Comparison of ENCODE assay signal across 13 cellular contexts in genomic region chr5:19988447-19988846, GRCh38. TPM values are rescaled to one million over a fixed set of nuclear protein-coding genes. Genes with fewer than 3 reads are reported as not detected.
DNase-seq lines count a peak whose midpoint lies in the region; ATAC-seq, FAIRE-seq and TF ChIP-seq lines count a peak whose summit lies in the region.
"Had no signal": no experiment of that assay in that cellular context is flagged by ENCODE, and none has a peak within 500 bp of the region (broad histone marks: within the 10 kb centered on the region; RNA-seq: fewer than 3 reads in every experiment).

No MANE protein-coding gene starts in this region.

- ATAC-seq in thoracic aorta (ENCODE audit: insufficient number of reproducible peaks, low FRiP score, low read depth) = no peak
- ATAC-seq: activated CD8-positive, alpha-beta memory T cell treated with anti-CD3 and anti-CD28 coated beads, Interleukin-2, amount 10 ng/mL, durations not matched to agents 7 days and 5 days; stimulated activated memory B cell treated with anti-CD40 and anti-IgM and Interleukin-4, amounts not matched to agents 10 μg/mL and 1 μg/mL and 100 μg/mL, for 72 hours had no signal

- H3K79me2 ChIP-seq in keratinocyte (ENCODE audit: control insufficient read depth, insufficient read depth, low read length) = no peaks in the 10 kb centered on the region

- H3K4me2 ChIP-seq in keratinocyte (ENCODE audit: control insufficient read depth, extremely low read depth, insufficient read depth, low read depth, low read length) = peak overlapping the region; percentile 95

- in situ Hi-C loops in brain microvascular endothelial cell (cut with HindIII; ENCODE audit: low pct_ligation_motif_present, low sequenced_read_pairs) = no loop called here

- H3K9me3 ChIP-seq in keratinocyte (ENCODE audit: control insufficient read depth, low read depth, low read length) (no peaks in the 10 kb centered on the region), thoracic aorta (no peaks in the 10 kb centered on the region), ascending aorta (no peaks in the 10 kb centered on the region)

- DNase-seq in NCI-H524 (lab: John Stamatoyannopoulos, UW) (peak; percentile 59 to 68), NCI-H524 treated with DMSO at 0.1 percent for 48 hours (lab: John Stamatoyannopoulos, UW) (no peak), brain microvascular endothelial cell (no peak), keratinocyte (ENCODE audit: low read depth, low spot score) (no peak), thoracic aorta (ENCODE audit: low spot score) (no peak), LoVo (ENCODE audit: low spot score) (no peak), ascending aorta (ENCODE audit: low spot score in 2 of 2) (no peak), NCI-H1436 (lab: John Stamatoyannopoulos, UW) (no peak)
- DNase-seq: activated CD8-positive, alpha-beta memory T cell treated with anti-CD3 and anti-CD28 coated beads, Interleukin-2, amount 10 ng/mL, durations not matched to agents 7 days and 5 days; aorta had no signal

- H3K27me3 ChIP-seq in brain microvascular endothelial cell (replicated peaks) (no peaks in the 10 kb centered on the region), keratinocyte (ENCODE audit: control insufficient read depth, extremely low read depth, insufficient read depth, low read length) (no peaks in the 10 kb centered on the region), thoracic aorta (replicated peaks; ENCODE audit: insufficient read depth) (no peaks in the 10 kb centered on the region), ascending aorta (no peaks in the 10 kb centered on the region)

- no peaks in the 10 kb centered on the region for H3K9me1 ChIP-seq in keratinocyte (ENCODE audit: control insufficient read depth, extremely low read depth, insufficient read depth, low read length)

- no peak overlapping the region for H3K9ac ChIP-seq in keratinocyte (ENCODE audit: control insufficient read depth, extremely low read depth, insufficient read depth, low read length)

- H3K27ac ChIP-seq in brain microvascular endothelial cell = no peak overlapping the region
- H3K27ac ChIP-seq in keratinocyte (ENCODE audit: control insufficient read depth, insufficient read depth, low read length) = no peak overlapping the region
- H3K27ac ChIP-seq in thoracic aorta = no peak overlapping the region
- H3K27ac ChIP-seq in ascending aorta = no peak overlapping the region

- H3K36me3 ChIP-seq in brain microvascular endothelial cell (replicated peaks) (no peaks in the 10 kb centered on the region), keratinocyte (ENCODE audit: control insufficient read depth in 2 of 2, extremely low read depth in 1 of 2, insufficient read depth in 2 of 2, low read length in 2 of 2) (no peaks in the 10 kb centered on the region), thoracic aorta (no peaks in the 10 kb centered on the region), ascending aorta (no peaks in the 10 kb centered on the region)

- H2AFZ ChIP-seq in keratinocyte (ENCODE audit: control insufficient read depth, low read length) = peak overlapping the region; percentile 79

- no peak for TF ChIP-seq CTCF in brain microvascular endothelial cell (IDR thresholded peaks at IDR 0.05; ENCODE audit: low read depth, low read length, missing control alignments)
- no peak for TF ChIP-seq CTCF in keratinocyte (optimal IDR thresholded peaks at IDR 0.05 in 1 of 3, IDR thresholded peaks at IDR 0.05 in 1 of 3, conservative IDR thresholded peaks at IDR 0.05 in 1 of 3; ENCODE audit: extremely low read depth in 1 of 3, insufficient read depth in 2 of 3, low read length in 3 of 3)
- no peak for TF ChIP-seq CTCF in thoracic aorta (IDR thresholded peaks at IDR 0.05)
- TF ChIP-seq CTCF in ascending aorta (IDR thresholded peaks at IDR 0.05) = no peak

- no peak for FAIRE-seq in keratinocyte (lab: Jason Lieb, UNC)
- FAIRE-seq: A204.1 had no signal

- no peaks in the 10 kb centered on the region for H4K20me1 ChIP-seq in keratinocyte (ENCODE audit: control insufficient read depth, extremely low read depth, insufficient read depth, low read length)

- H3K4me1 ChIP-seq in keratinocyte (ENCODE audit: control insufficient read depth, extremely low read depth, insufficient read depth, low read length) (peaks cover 5% of the 10 kb centered on the region), thoracic aorta (ENCODE audit: control insufficient read depth in 1 of 2, low read depth in 2 of 2) (no peaks in the 10 kb centered on the region), ascending aorta (no peaks in the 10 kb centered on the region)

- intact Hi-C loops in ascending aorta (cut with DNase I) = no loop called here

- H3K4me3 ChIP-seq in brain microvascular endothelial cell (ENCODE audit: low read depth, low read length) = peak overlapping the region; percentile 48
- peak overlapping the region; percentile 23 to 80 (median 66) for H3K4me3 ChIP-seq in keratinocyte (ENCODE audit: control insufficient read depth in 2 of 3, extremely low read depth in 1 of 3, insufficient read depth in 2 of 3, low read depth in 1 of 3, low read length in 3 of 3)
- H3K4me3 ChIP-seq in thoracic aorta = peak overlapping the region; percentile 22
- no peak overlapping the region for H3K4me3 ChIP-seq in ascending aorta

- dilution Hi-C loops in keratinocyte (cut with MboI; ENCODE audit: extremely low pct_ligation_motif_present, low sequenced_read_pairs) = no loop called here

RNA-seq across cellular contexts. Expression of gene CDH18, which starts 0.4 kb away (rescaled TPM):
- polyA plus RNA-seq in keratinocyte = 0.37 to 0.63 TPM (median 0.41 TPM) in 3 replicates
- polyA plus RNA-seq in keratinocyte (2011; ENCODE audit: low read depth) = not detected
- 0.13 and 0.33 TPM in 2 replicates for polyA plus RNA-seq in keratinocyte (2011; cell fraction: cytosol; rRNA removed)
- polyA plus RNA-seq in keratinocyte (2011; cell fraction: nucleus; rRNA removed) = 0.27 and 0.33 TPM in 2 replicates
- polyA plus RNA-seq in keratinocyte (2012; ENCODE audit: low replicate concordance) = 0.33 TPM in 1 of 2 replicates, not detected in the other
- polyA minus RNA-seq in keratinocyte = 0.73 to 1.5 TPM in 2 of 3 replicates, not detected in the other
- polyA minus RNA-seq in keratinocyte (2011; cell fraction: cytosol; rRNA and poly(A)+ RNA removed) = not detected
- 0.53 and 1.4 TPM in 2 replicates for polyA minus RNA-seq in keratinocyte (2011; cell fraction: nucleus; rRNA and poly(A)+ RNA removed)
- total RNA-seq in thoracic aorta = not detected
- not detected for total RNA-seq in ascending aorta
- total RNA-seq: activated CD8-positive, alpha-beta memory T cell treated with anti-CD3 and anti-CD28 coated beads, Interleukin-2, amount 10 ng/mL, durations not matched to agents 7 days and 5 days; aorta; G401 had no signal
- polyA plus RNA-seq: aorta had no signal

Comparison
In these comparisons a context has a peak if more than half of its experiments do, and no peak if none do; other contexts are left out.
1. DNase-seq: peak in NCI-H524 (2 of 2); none in NCI-H524 treated with DMSO at 0.1 percent for 48 hours (single experiment), brain microvascular endothelial cell (single experiment), keratinocyte (single experiment), thoracic aorta (single experiment), LoVo (single experiment), ascending aorta (0 of 2) and NCI-H1436 (single experiment).
2. H3K4me3 ChIP-seq: peak in brain microvascular endothelial cell (single experiment), keratinocyte (3 of 3) and thoracic aorta (single experiment); none in ascending aorta (0 of 2).